Comparison of ENCODE assay signal across 1 cellular context in the genomic region with DNA sequence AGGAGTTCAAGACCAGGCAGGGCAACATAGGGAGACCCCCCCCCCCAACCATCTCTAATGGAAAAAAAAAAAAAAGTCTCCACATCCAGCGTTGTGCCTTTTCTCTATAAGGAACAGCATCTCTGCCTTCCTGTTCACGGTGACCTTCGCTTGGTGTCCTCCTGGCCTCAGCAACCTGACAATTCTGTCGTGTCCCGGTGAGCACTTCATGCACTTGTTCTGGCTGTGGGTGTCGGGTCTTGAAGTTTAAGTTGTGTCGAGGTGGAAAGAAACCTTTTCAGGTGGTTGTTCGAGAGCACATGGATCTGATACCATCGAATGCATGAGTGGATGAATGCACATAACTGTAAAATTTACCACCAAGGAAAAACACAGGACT.
TF ChIP-seq lines count a peak whose summit lies in the region.

No MANE protein-coding gene starts in this region.

TF ChIP-seq in K562, 482 proteins besides CTCF, POLR2A, EP300 and RAD21:
- TF ChIP-seq ZNF592 (IDR thresholded peaks at IDR 0.05) (no peak), ZNF311 (CRISPR knock-in tag; IDR thresholded peaks at IDR 0.05) (no peak), ZNF408 (CRISPR knock-in tag; IDR thresholded peaks at IDR 0.05; ENCODE audit: low read depth) (no peak), NFRKB (IDR thresholded peaks at IDR 0.05; ENCODE audit: low read depth) (0 out of 2 replicates have a peak, but pooled peaks have one; percentile 9), NR2F6 (CRISPR knock-in tag; IDR thresholded peaks at IDR 0.05) (no peak), BRF1 (IDR thresholded peaks at IDR 0.05; ENCODE audit: borderline replicate concordance, extremely low read depth, insufficient read length) (no peak), BRD4 (IDR thresholded peaks at IDR 0.05) (no peak), SAFB (IDR thresholded peaks at IDR 0.05; ENCODE audit: borderline replicate concordance, low read depth, low read length) (no peak), SMC3 (conservative IDR thresholded peaks at IDR 0.05; ENCODE audit: insufficient read depth, low read depth, low read length) (no peak), RAD51 (IDR thresholded peaks at IDR 0.05; ENCODE audit: borderline replicate concordance, low read depth) (no peak), ZNF740 (CRISPR knock-in tag; IDR thresholded peaks at IDR 0.05) (no peak), ZNF740 (tag; IDR thresholded peaks at IDR 0.05) (peak in 1 of 2 experiments; percentile 69; a peak in 1 of 4 replicates), ZZZ3 (IDR thresholded peaks at IDR 0.05) (no peak), SMAD4 (CRISPR knock-in tag; conservative IDR thresholded peaks at IDR 0.05) (no peak), ZNF24 (IDR thresholded peaks at IDR 0.05) (no peak), TAF9B (IDR thresholded peaks at IDR 0.05; ENCODE audit: partially characterized antibody) (no peak)
